Comparison of ENCODE assay signal across 9 cellular contexts in the genomic region with DNA sequence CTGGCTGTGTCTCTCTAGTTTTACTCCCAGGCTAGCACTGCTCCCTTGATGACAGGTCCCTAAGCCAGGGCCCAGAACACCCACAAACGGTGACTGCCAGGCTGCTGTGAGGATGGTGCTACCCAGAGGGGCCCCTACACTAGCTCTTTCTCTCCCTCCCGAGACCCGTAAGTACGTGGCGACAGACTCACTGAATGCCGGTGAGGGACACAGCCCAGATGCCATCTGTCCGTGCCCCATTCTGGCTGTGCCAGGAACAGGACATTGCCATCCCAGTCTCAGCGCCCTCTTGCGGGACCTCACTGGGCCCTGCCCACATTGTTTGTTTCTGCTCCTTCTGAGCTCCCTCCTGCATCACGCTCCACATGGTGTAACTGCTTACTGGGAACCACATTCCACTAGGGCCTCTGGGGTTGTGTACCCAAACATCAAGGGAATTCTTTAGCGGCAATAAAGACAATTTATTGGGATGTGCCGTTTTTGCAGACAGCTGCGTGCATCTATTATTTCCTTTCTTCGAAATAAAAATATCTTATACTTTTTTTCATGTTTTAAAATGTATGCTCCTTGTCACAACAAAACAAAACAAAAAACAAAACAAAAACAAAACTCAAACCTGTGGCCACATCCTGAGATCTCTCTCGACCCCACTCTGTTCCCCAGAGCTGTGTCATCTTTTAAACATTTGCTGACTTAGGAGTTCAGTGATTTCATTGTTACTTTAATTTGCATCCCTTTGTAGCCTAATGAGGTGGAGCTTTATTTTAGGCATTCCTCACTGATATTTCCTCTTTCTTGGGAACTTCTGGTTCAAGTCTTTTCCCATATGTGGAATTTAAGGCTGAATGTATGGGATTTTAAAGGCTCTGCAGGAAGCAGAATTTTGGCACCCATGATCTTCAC. TPM values are rescaled to one million over a fixed set of nuclear protein-coding genes. Genes with fewer than 3 reads are reported as not detected.
DNase-seq lines count a peak whose midpoint lies in the region; ATAC-seq, FAIRE-seq and TF ChIP-seq lines count a peak whose summit lies in the region.
"Had no signal": no experiment of that assay in that cellular context is flagged by ENCODE, and none has a peak within 500 bp of the region (broad histone marks: within the 10 kb centered on the region; RNA-seq: fewer than 3 reads in every experiment).

No MANE protein-coding gene starts in this region.

- peaks cover 14% of the 10 kb centered on the region for H3K4me1 Mint-ChIP-seq in activated naive CD4-positive, alpha-beta T cell treated with anti-CD3 and anti-CD28 coated beads, Interleukin-2, amount 10 ng/mL, durations not matched to agents 7 days and 5 days

- H2AFZ ChIP-seq in K562 (ENCODE audit: low read depth, low read length): no peak overlapping the region

- no peak overlapping the region for H3K4me2 ChIP-seq in K562 (ENCODE audit: insufficient read depth, low read length)

- no peak overlapping the region for H3K4me3 Mint-ChIP-seq in activated naive CD4-positive, alpha-beta T cell treated with anti-CD3 and anti-CD28 coated beads, Interleukin-2, amount 10 ng/mL, durations not matched to agents 7 days and 5 days

- ATAC-seq in K562 (no peak), GM18909 (IDR thresholded peaks at IDR 0.05; ENCODE audit: poor library complexity, unreplicated experiment) (no peak)

- in situ Hi-C loops in K562 (cut with MboI): no loop called here

- peak; percentile 37 to 61 (median 47); a peak in 5 of 6 replicates for TF ChIP-seq CTCF in K562 (IDR thresholded peaks at IDR 0.05 in 2 of 3, conservative IDR thresholded peaks at IDR 0.05 in 1 of 3; ENCODE audit: insufficient read depth in 2 of 3, low read depth in 1 of 3, low read length in 3 of 3)

- intact Hi-C loops in K562 (cut with micrococcal nuclease): no loop called here

- no peak overlapping the region for H3K9ac ChIP-seq in K562 (ENCODE audit: insufficient read depth in 1 of 2, low read depth in 2 of 2, low read length in 2 of 2)

- H3K27me3 Mint-ChIP-seq in activated naive CD4-positive, alpha-beta T cell treated with anti-CD3 and anti-CD28 coated beads, Interleukin-2, amount 10 ng/mL, durations not matched to agents 7 days and 5 days: peaks cover 53% of the 10 kb centered on the region

- H3K4me3 ChIP-seq in K562: no peak overlapping the region
- H3K4me3 ChIP-seq in skin epidermis: no peak overlapping the region

- TF ChIP-seq POLR2A in K562 (conservative IDR thresholded peaks at IDR 0.05): no peak

- H3K9me3 Mint-ChIP-seq in activated naive CD4-positive, alpha-beta T cell treated with anti-CD3 and anti-CD28 coated beads, Interleukin-2, amount 10 ng/mL, durations not matched to agents 7 days and 5 days: no peaks in the 10 kb centered on the region

- H3K27me3 ChIP-seq in K562 (ENCODE audit: control insufficient read depth in 2 of 2, insufficient read depth in 2 of 2, low read length in 2 of 2): peaks cover 0 to 22% of the 10 kb centered on the region in 2 experiments; a peak in 2 of 5 replicates

- H3K36me3 ChIP-seq in K562 (ENCODE audit: control insufficient read depth, insufficient read depth, low read length): no peaks in the 10 kb centered on the region

- peak; percentile 11 for FAIRE-seq in K562 (lab: Jason Lieb, UNC)
- FAIRE-seq: frontal cortex had no signal

- H3K9me3 ChIP-seq in K562 (replicated peaks; ENCODE audit: control insufficient read depth, insufficient read depth, low read depth, low read length): no peaks in the 10 kb centered on the region

- TF ChIP-seq RAD21 in K562 (CRISPR knock-in tag; conservative IDR thresholded peaks at IDR 0.05 in 1 of 2, IDR thresholded peaks at IDR 0.05 in 1 of 2): peak in 1 of 2 experiments; percentile 32; a peak in 1 of 4 replicates

- H3K27ac Mint-ChIP-seq in activated naive CD4-positive, alpha-beta T cell treated with anti-CD3 and anti-CD28 coated beads, Interleukin-2, amount 10 ng/mL, durations not matched to agents 7 days and 5 days: no peak overlapping the region

- TF ChIP-seq EP300 in K562 (IDR thresholded peaks at IDR 0.05; ENCODE audit: low read length): no peak

- H3K27ac ChIP-seq in K562 (ENCODE audit: extremely low read depth, low read depth, low read length) (no peak overlapping the region), skin epidermis (peak overlapping the region in 12 of 21 experiments; percentile 14 to 74 (median 56))

- peaks cover 7 to 10% of the 10 kb centered on the region in 2 experiments; a peak in 4 of 5 replicates for H3K4me1 ChIP-seq in K562 (replicated peaks in 1 of 2; ENCODE audit: control insufficient read depth in 2 of 2, insufficient read depth in 2 of 2, low read length in 2 of 2)

- CTCF ChIA-PET in activated naive CD4-positive, alpha-beta T cell treated with anti-CD3 and anti-CD28 coated beads, Interleukin-2, amount 10 ng/mL, durations not matched to agents 7 days and 5 days (lab: Charles Lee): interaction anchor here (1.3 to 1.6 kb wide), 2 partner anchors 29 to 43 kb away, joined by 3 to 5 read pairs; no protein-coding TSS in a partner anchor
- CTCF ChIA-PET in K562 (lab: Yijun Ruan, JAX; ENCODE audit: low intra/inter-chr PET ratio): no interaction called here

- peaks cover 6% of the 10 kb centered on the region; the same call in 2 of the 3 replicates for H3K79me2 ChIP-seq in K562 (ENCODE audit: control insufficient read depth, insufficient read depth, low read length)

- BruUV-seq in K562 (replicated peaks; lab: Mats Ljungman, UMichigan): no TSS peak

- H3K9me1 ChIP-seq in K562 (ENCODE audit: control insufficient read depth, insufficient read depth, low read length): no peaks in the 10 kb centered on the region

- 25% methylated on average over 15 of the region's 15 CpGs for WGBS in K562 (ENCODE audit: insufficient coverage, low coverage, missing lambda C conversion rate)

- peak; percentile 49 for DNase-seq in activated naive CD4-positive, alpha-beta T cell treated with anti-CD3 and anti-CD28 coated beads, Interleukin-2, amount 10 ng/mL, durations not matched to agents 7 days and 5 days
- no peak for DNase-seq in activated naive CD4-positive, alpha-beta T cell treated with anti-CD3 and anti-CD28 coated beads, Interleukin-2, amount 50 U/mL, for 16 hours
- peak; percentile 24 for DNase-seq in NCI-H2227 treated with DMSO at 0.1 percent for 48 hours (lab: John Stamatoyannopoulos, UW)
- peak in 1 of 4 experiments; percentile 33 for DNase-seq in K562 (ENCODE audit: extremely low read depth in 1 of 4, low spot score in 3 of 4)
- peak; percentile 72 for DNase-seq in iPS DF 19.7 (ENCODE audit: low read depth, low spot score)
- no peak for DNase-seq in stimulated activated CD4-positive, alpha-beta T cell treated with anti-CD3 and anti-CD28 coated beads, Interleukin-2, amount 100 ng/mL, for 48 hours

- POLR2A ChIA-PET in K562 (lab: Yijun Ruan, JAX): interaction anchor here (0.6 kb wide), 1 partner anchor 436 kb away, joined by 3 read pairs; a partner anchor contains a TSS

- no peaks in the 10 kb centered on the region for H4K20me1 ChIP-seq in K562 (replicated peaks; ENCODE audit: control insufficient read depth, insufficient read depth, low read length)

- no peaks in the 10 kb centered on the region for H3K36me3 Mint-ChIP-seq in activated naive CD4-positive, alpha-beta T cell treated with anti-CD3 and anti-CD28 coated beads, Interleukin-2, amount 10 ng/mL, durations not matched to agents 7 days and 5 days

TF ChIP-seq in K562, 482 proteins besides CTCF, POLR2A, EP300 and RAD21 (continues in another document):
- TF ChIP-seq RBM15 (IDR thresholded peaks at IDR 0.05; ENCODE audit: insufficient read depth, low read length) (no peak), HDAC2 (IDR thresholded peaks at IDR 0.05) (no peak), MAFG (tag; conservative IDR thresholded peaks at IDR 0.05) (peak; percentile 41; the same call in 1 of the 2 replicates), CTBP1 (IDR thresholded peaks at IDR 0.05; ENCODE audit: borderline replicate concordance) (peak; percentile 34; the same call in 1 of the 2 replicates), RB1 (IDR thresholded peaks at IDR 0.05; ENCODE audit: low read depth) (no peak), KLF16 (IDR thresholded peaks at IDR 0.05) (no peak)

RNA-seq across cellular contexts. Expression of a gene that starts 4.4 kb away (rescaled TPM):
- 40.8 and 84.4 TPM in 2 replicates for total RNA-seq in K562 (2011; cell fraction: chromatin; rRNA removed; ENCODE audit: low replicate concordance)
- total RNA-seq in K562 (2011; cell fraction: nucleolus; rRNA removed): 45.5 and 52.4 TPM in 2 replicates
- total RNA-seq in K562 (2011; cell fraction: nucleoplasm; rRNA removed): 44.5 and 47.8 TPM in 2 replicates
- total RNA-seq in K562 (2014; rRNA removed) (4.6 and 4.9 TPM in 2 replicates), K562 (2014; rRNA removed; fragmentation: Illumina TruSeq; extraction: Trizol) (2.3 and 2.8 TPM in 2 replicates), K562 (2015; rRNA removed; fragmentation: Illumina TruSeq; extraction: Trizol) (3.1 and 3.2 TPM in 2 replicates), K562 (2021) (9.2 and 10.2 TPM in 2 replicates)
- polyA plus RNA-seq in K562 (2011; rRNA removed) (5.5 and 5.9 TPM in 2 replicates), K562 (2014; fragmentation: Illumina TruSeq; extraction: Trizol) (5.0 and 5.7 TPM in 2 replicates), K562 (2014; fragmentation: Nextera tagmentation; extraction: Ambion mirVana) (under 1 TPM; 0.66 to 0.82 TPM), K562 (2014; rRNA removed) (7.0 and 9.3 TPM in 2 replicates)
- 5.8 TPM in 2 replicates for polyA plus RNA-seq in K562 (2011; cell fraction: cytosol; rRNA removed)
- polyA plus RNA-seq in K562 (2011; cell fraction: nucleus; rRNA removed): 49.5 and 65.9 TPM in 2 replicates
- polyA plus RNA-seq in K562 (2012): 6.3 and 8.7 TPM in 2 replicates
- polyA minus RNA-seq in K562 (2011; rRNA and poly(A)+ RNA removed): 4.1 and 5.0 TPM in 2 replicates
- 6.3 and 6.4 TPM in 2 replicates for polyA minus RNA-seq in K562 (2011; cell fraction: cytosol; rRNA and poly(A)+ RNA removed)
- 15.0 and 17.4 TPM in 2 replicates for polyA minus RNA-seq in K562 (2011; cell fraction: nucleus; rRNA and poly(A)+ RNA removed)

RNA-seq across cellular contexts. Expression of a gene that starts 31.3 kb away (rescaled TPM):
- total RNA-seq in K562 (2011; cell fraction: chromatin; rRNA removed; ENCODE audit: low replicate concordance): not detected in 2 replicates
- total RNA-seq in K562 (2011; cell fraction: nucleolus; rRNA removed): not detected in 2 replicates
- total RNA-seq in K562 (2011; cell fraction: nucleoplasm; rRNA removed): not detected in 2 replicates
- not detected in 2 replicates for total RNA-seq in K562 (2014; rRNA removed)
- not detected in 2 replicates for total RNA-seq in K562 (2014; rRNA removed; fragmentation: Illumina TruSeq; extraction: Trizol)
- not detected in 2 replicates for total RNA-seq in K562 (2015; rRNA removed; fragmentation: Illumina TruSeq; extraction: Trizol)
- 0.07 TPM in 1 of 2 replicates, not detected in the other for total RNA-seq in K562 (2021)
- not detected in 2 replicates for polyA plus RNA-seq in K562 (2011; rRNA removed)
- not detected in 2 replicates for polyA plus RNA-seq in K562 (2011; cell fraction: cytosol; rRNA removed)
- not detected in 2 replicates for polyA plus RNA-seq in K562 (2011; cell fraction: nucleus; rRNA removed)
- not detected in 2 replicates for polyA plus RNA-seq in K562 (2012)
- not detected in 2 replicates for polyA plus RNA-seq in K562 (2014; fragmentation: Illumina TruSeq; extraction: Trizol)
- polyA plus RNA-seq in K562 (2014; fragmentation: Nextera tagmentation; extraction: Ambion mirVana): not detected
- not detected in 2 replicates for polyA plus RNA-seq in K562 (2014; rRNA removed)
- not detected in 2 replicates for polyA minus RNA-seq in K562 (2011; rRNA and poly(A)+ RNA removed)
- polyA minus RNA-seq in K562 (2011; cell fraction: cytosol; rRNA and poly(A)+ RNA removed): not detected in 2 replicates
- polyA minus RNA-seq in K562 (2011; cell fraction: nucleus; rRNA and poly(A)+ RNA removed): not detected in 2 replicates

Comparison
In these comparisons a context has a peak if more than half of its experiments do, and no peak if none do; other contexts are left out.
1. DNase-seq: peak in activated naive CD4-positive, alpha-beta T cell treated with anti-CD3 and anti-CD28 coated beads, Interleukin-2, amount 10 ng/mL, durations not matched to agents 7 days and 5 days (single experiment), NCI-H2227 treated with DMSO at 0.1 percent for 48 hours (single experiment) and iPS DF 19.7 (single experiment); none in activated naive CD4-positive, alpha-beta T cell treated with anti-CD3 and anti-CD28 coated beads, Interleukin-2, amount 50 U/mL, for 16 hours (single experiment) and stimulated activated CD4-positive, alpha-beta T cell treated with anti-CD3 and anti-CD28 coated beads, Interleukin-2, amount 100 ng/mL, for 48 hours (0 of 2).